Comparison of ENCODE assay signal across 31 cellular contexts in genomic region chr16:53921042-53921441, GRCh38.
"Had no signal": no experiment of that assay in that cellular context is flagged by ENCODE, and none has a peak within 500 bp of the region (broad histone marks: within the 10 kb centered on the region; RNA-seq: fewer than 3 reads in every experiment).

No MANE protein-coding gene starts in this region.

- H3K9me3 Mint-ChIP-seq: dendritic cell treated with granulocyte-macrophage colony-stimulating factor and Interleukin-4, amounts not matched to agents 40 ng/mL and 50 ng/mL, for 4 days; immature natural killer cell; memory B cell; mesothelial cell of epicardium; naive B cell; natural killer cell treated with Interleukin-12 subunit alpha and Interleukin-12 subunit beta and Interleukin-15 and Interleukin-18, amount 100 ng/mL, for 72 hours; stimulated activated naive B cell treated with anti-CD40 and anti-IgM and Interleukin-4, amounts not matched to agents 10 μg/mL and 1 μg/mL and 100 μg/mL, for 72 hours; stimulated activated naive CD8-positive, alpha-beta T cell treated with anti-CD3 and anti-CD28 coated beads, Interleukin-15, Interleukin-2, amounts not matched to agents 100 ng/mL and 50 ng/mL, for 24 hours had no signal

- H3K4me1 Mint-ChIP-seq: memory B cell; naive B cell; stimulated activated naive B cell treated with anti-CD40 and anti-IgM and Interleukin-4, amounts not matched to agents 10 μg/mL and 1 μg/mL and 100 μg/mL, for 72 hours had no signal

- H3K4me1 ChIP-seq: colonic mucosa, esophagus squamous epithelium, right lobe of liver, tibial nerve had no signal

- H3K4me3 Mint-ChIP-seq: dendritic cell treated with granulocyte-macrophage colony-stimulating factor and Interleukin-4, amounts not matched to agents 40 ng/mL and 50 ng/mL, for 4 days; immature natural killer cell; memory B cell; mesothelial cell of epicardium; naive B cell; natural killer cell treated with Interleukin-12 subunit alpha and Interleukin-12 subunit beta and Interleukin-15 and Interleukin-18, amount 100 ng/mL, for 72 hours; stimulated activated naive B cell treated with anti-CD40 and anti-IgM and Interleukin-4, amounts not matched to agents 10 μg/mL and 1 μg/mL and 100 μg/mL, for 72 hours; stimulated activated naive CD8-positive, alpha-beta T cell treated with anti-CD3 and anti-CD28 coated beads, Interleukin-15, Interleukin-2, amounts not matched to agents 100 ng/mL and 50 ng/mL, for 24 hours had no signal

- H3K27ac ChIP-seq: colonic mucosa, esophagus squamous epithelium, ovary, psoas muscle, right lobe of liver, thoracic aorta, tibial nerve, upper lobe of left lung had no signal

- H3K9me3 ChIP-seq: colonic mucosa, esophagus squamous epithelium, mucosa of descending colon, ovary, psoas muscle, right lobe of liver, thoracic aorta, tibial nerve, upper lobe of left lung had no signal

- H3K27me3 Mint-ChIP-seq: dendritic cell treated with granulocyte-macrophage colony-stimulating factor and Interleukin-4, amounts not matched to agents 40 ng/mL and 50 ng/mL, for 4 days; memory B cell; naive B cell; natural killer cell treated with Interleukin-12 subunit alpha and Interleukin-12 subunit beta and Interleukin-15 and Interleukin-18, amount 100 ng/mL, for 72 hours; stimulated activated naive B cell treated with anti-CD40 and anti-IgM and Interleukin-4, amounts not matched to agents 10 μg/mL and 1 μg/mL and 100 μg/mL, for 72 hours; stimulated activated naive CD8-positive, alpha-beta T cell treated with anti-CD3 and anti-CD28 coated beads, Interleukin-15, Interleukin-2, amounts not matched to agents 100 ng/mL and 50 ng/mL, for 24 hours had no signal

- H3K36me3 ChIP-seq: colonic mucosa, esophagus squamous epithelium, ovary, right lobe of liver, thoracic aorta, tibial nerve, upper lobe of left lung had no signal

- H3K36me3 Mint-ChIP-seq: immature natural killer cell; mesothelial cell of epicardium; natural killer cell treated with Interleukin-12 subunit alpha and Interleukin-12 subunit beta and Interleukin-15 and Interleukin-18, amount 100 ng/mL, for 72 hours had no signal

- H3K4me3 ChIP-seq: colonic mucosa, esophagus squamous epithelium, lung, mucosa of descending colon, ovary, psoas muscle, right lobe of liver, thoracic aorta, tibial nerve, upper lobe of left lung had no signal

- H3K27ac Mint-ChIP-seq: dendritic cell treated with granulocyte-macrophage colony-stimulating factor and Interleukin-4, amounts not matched to agents 40 ng/mL and 50 ng/mL, for 4 days; memory B cell; mesothelial cell of epicardium; natural killer cell treated with Interleukin-12 subunit alpha and Interleukin-12 subunit beta and Interleukin-15 and Interleukin-18, amount 100 ng/mL, for 72 hours; stimulated activated naive B cell treated with anti-CD40 and anti-IgM and Interleukin-4, amounts not matched to agents 10 μg/mL and 1 μg/mL and 100 μg/mL, for 72 hours; stimulated activated naive CD8-positive, alpha-beta T cell treated with anti-CD3 and anti-CD28 coated beads, Interleukin-15, Interleukin-2, amounts not matched to agents 100 ng/mL and 50 ng/mL, for 24 hours had no signal

- DNase-seq: colonic mucosa; effector memory CD4-positive, alpha-beta T cell; erythroblast; esophagus squamous epithelium; foreskin melanocyte; glutamatergic neuron; hypothalamus; immature natural killer cell; islet precursor cell; kidney glomerular epithelial cell; left colon; mucosa of descending colon; naive B cell; occipital lobe; ovary; posterior cingulate gyrus; psoas muscle; right lobe of liver; small intestine; stimulated activated CD4-positive, alpha-beta T cell treated with anti-CD3 and anti-CD28 coated beads, Interleukin-15, amount 100 ng/mL, for 24 hours; stimulated activated CD4-positive, alpha-beta T cell treated with anti-CD3 and anti-CD28 coated beads, Interleukin-2, amount 100 ng/mL, for 48 hours; stimulated activated naive B cell treated with anti-CD40 and anti-IgM and Interleukin-4, amounts not matched to agents 10 μg/mL and 1 μg/mL and 100 μg/mL, for 72 hours; upper lobe of left lung had no signal

- H3K27me3 ChIP-seq: colonic mucosa, esophagus squamous epithelium, ovary, right lobe of liver, tibial nerve, upper lobe of left lung had no signal
